Comparison of ENCODE assay signal across 21 cellular contexts in the genomic region with DNA sequence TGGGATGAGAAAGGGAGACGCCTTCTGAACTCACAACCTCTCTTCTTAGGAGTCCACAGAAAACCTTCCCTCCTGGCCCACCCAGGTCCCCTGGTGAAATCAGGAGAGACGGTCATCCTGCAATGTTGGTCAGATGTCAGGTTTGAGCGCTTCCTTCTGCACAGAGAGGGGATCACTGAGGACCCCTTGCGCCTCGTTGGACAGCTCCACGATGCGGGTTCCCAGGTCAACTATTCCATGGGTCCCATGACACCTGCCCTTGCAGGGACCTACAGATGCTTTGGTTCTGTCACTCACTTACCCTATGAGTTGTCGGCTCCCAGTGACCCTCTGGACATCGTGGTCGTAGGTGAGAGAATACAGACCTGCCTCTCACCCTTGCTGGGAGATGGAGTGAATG. TPM values are rescaled to one million over a fixed set of nuclear protein-coding genes. Genes with fewer than 3 reads are reported as not detected.
"Had no signal": no experiment of that assay in that cellular context is flagged by ENCODE, and none has a peak within 500 bp of the region (broad histone marks: within the 10 kb centered on the region; RNA-seq: fewer than 3 reads in every experiment).

No MANE protein-coding gene starts in this region.

- H3K9me3 ChIP-seq: SJSA1 had no signal

- H3K4me3 ChIP-seq: MG63, SJSA1, SK-N-MC had no signal

- H3K4me1 ChIP-seq: SJSA1 had no signal

- DNase-seq: KBM-7, MG63, NCI-H1092, NCI-H1105 treated with DMSO at 0.1 percent for 48 hours, NCI-H1417 treated with DMSO at 0.1 percent for 48 hours, NCI-H146, NCI-H1694 treated with DMSO at 0.1 percent for 48 hours, NCI-H1930, NCI-H2081, NCI-H2107, NCI-H2227 treated with DMSO at 0.1 percent for 48 hours, NCI-H510A, NCI-H524 treated with DMSO at 0.1 percent for 48 hours, NCI-H69, NCI-H774, Right ventricle myocardium superior, RPMI8226, SIG-M5 had no signal

- H3K27me3 ChIP-seq: MG63, SJSA1 had no signal

- H3K27ac ChIP-seq: SJSA1, SK-N-MC had no signal

- H3K36me3 ChIP-seq: MG63, SJSA1 had no signal

RNA-seq across cellular contexts. Expression of gene KIR3DL3, which starts 3.3 kb away (rescaled TPM):
- total RNA-seq: HT-29, Right ventricle myocardium superior, SJSA1 had no signal

RNA-seq across cellular contexts. Expression of gene KIR2DL3, which starts 10.8 kb away (rescaled TPM):
- total RNA-seq: HT-29, Right ventricle myocardium superior, SJSA1 had no signal

RNA-seq across cellular contexts. Expression of gene KIR2DL1, which starts 42.0 kb away (rescaled TPM):
- total RNA-seq: HT-29, Right ventricle myocardium superior, SJSA1 had no signal
